ENCODE assay signal across 24 cellular contexts in the genomic region with DNA sequence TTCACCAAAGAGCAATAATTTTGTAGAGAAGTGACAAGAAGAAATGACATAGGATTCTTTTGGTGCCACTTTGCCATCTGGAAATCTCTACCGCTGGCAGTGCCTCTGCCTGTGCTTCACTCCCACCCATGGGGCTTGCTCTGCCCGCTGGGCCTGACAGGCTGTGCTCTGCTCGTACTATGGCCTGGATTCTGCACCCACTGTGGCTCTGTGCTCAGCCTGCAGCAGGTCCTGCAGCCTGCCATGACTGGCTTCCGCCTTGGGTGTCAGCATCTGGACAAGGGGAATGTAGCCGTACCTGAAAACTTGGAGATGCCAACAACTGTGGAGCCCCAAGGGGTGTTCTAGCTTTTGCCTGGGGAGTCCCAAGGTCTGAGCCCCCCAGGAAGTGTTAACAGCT.
"Had no signal": no experiment of that assay in that cellular context is flagged by ENCODE, and none has a peak within 500 bp of the region (broad histone marks: within the 10 kb centered on the region; RNA-seq: fewer than 3 reads in every experiment).

No MANE protein-coding gene starts in this region.

- H3K27ac ChIP-seq: coronary artery, esophagus squamous epithelium, lower lobe of right lung, parathyroid adenoma, psoas muscle, sigmoid colon, stomach, thyroid gland, vagina had no signal

- H3K9ac ChIP-seq: parathyroid adenoma had no signal

- DNase-seq: dermis blood vessel endothelial cell; effector memory CD4-positive, alpha-beta T cell; erythroblast; esophagus squamous epithelium; foreskin melanocyte; hypothalamus; immature natural killer cell; islet precursor cell; left ventricle myocardium superior; lower lobe of right lung; natural killer cell; right cardiac atrium; sigmoid colon; stimulated activated CD4-positive, alpha-beta T cell treated with anti-CD3 and anti-CD28 coated beads, Interleukin-2, amount 100 ng/mL, for 24 hours; stimulated activated CD4-positive, alpha-beta T cell treated with anti-CD3 and anti-CD28 coated beads, Interleukin-4, amount 100 ng/mL, for 24 hours; stimulated activated naive CD4-positive, alpha-beta T cell treated with Interleukin-2 at 50 U/mL for 16 hours; stomach; thyroid gland; trophoblast cell had no signal

- H3K36me3 Mint-ChIP-seq: stimulated activated effector memory CD8-positive, alpha-beta T cell treated with anti-CD3 and anti-CD28 coated beads, Interleukin-12 subunit alpha, Interleukin-12 subunit beta, amount 100 ng/mL, for 72 hours had no signal

- H3K36me3 ChIP-seq: esophagus squamous epithelium, lower lobe of right lung, sigmoid colon, stomach, thyroid gland, vagina had no signal

- H2AFZ ChIP-seq: parathyroid adenoma had no signal

- H3K79me2 ChIP-seq: parathyroid adenoma had no signal

- H3K27ac Mint-ChIP-seq: immature natural killer cell; natural killer cell; stimulated activated effector memory CD8-positive, alpha-beta T cell treated with anti-CD3 and anti-CD28 coated beads, Interleukin-12 subunit alpha, Interleukin-12 subunit beta, amount 100 ng/mL, for 72 hours had no signal

- H3K4me1 Mint-ChIP-seq: immature natural killer cell; natural killer cell; stimulated activated effector memory CD8-positive, alpha-beta T cell treated with anti-CD3 and anti-CD28 coated beads, Interleukin-12 subunit alpha, Interleukin-12 subunit beta, amount 100 ng/mL, for 72 hours had no signal

- H3K27me3 ChIP-seq: esophagus squamous epithelium, stomach, thyroid gland, vagina had no signal

- H3K4me1 ChIP-seq: esophagus squamous epithelium, lower lobe of right lung, parathyroid adenoma, psoas muscle, sigmoid colon, stomach, thyroid gland, vagina had no signal

- H3K9me3 ChIP-seq: esophagus squamous epithelium, lower lobe of right lung, psoas muscle, sigmoid colon, thyroid gland, vagina had no signal

- ATAC-seq: left ventricle myocardium superior; lower lobe of right lung; natural killer cell; psoas muscle; right cardiac atrium; stimulated activated effector memory CD8-positive, alpha-beta T cell treated with anti-CD3 and anti-CD28 coated beads, Interleukin-12 subunit alpha, Interleukin-12 subunit beta, amount 100 ng/mL, for 72 hours had no signal

- H3K4me3 ChIP-seq: coronary artery, esophagus squamous epithelium, lower lobe of right lung, psoas muscle, sigmoid colon, stomach, thyroid gland, vagina had no signal

- H3K4me3 Mint-ChIP-seq: immature natural killer cell; natural killer cell; stimulated activated effector memory CD8-positive, alpha-beta T cell treated with anti-CD3 and anti-CD28 coated beads, Interleukin-12 subunit alpha, Interleukin-12 subunit beta, amount 100 ng/mL, for 72 hours had no signal
